ENCODE assay signal across 15 cellular contexts in the genomic region with DNA sequence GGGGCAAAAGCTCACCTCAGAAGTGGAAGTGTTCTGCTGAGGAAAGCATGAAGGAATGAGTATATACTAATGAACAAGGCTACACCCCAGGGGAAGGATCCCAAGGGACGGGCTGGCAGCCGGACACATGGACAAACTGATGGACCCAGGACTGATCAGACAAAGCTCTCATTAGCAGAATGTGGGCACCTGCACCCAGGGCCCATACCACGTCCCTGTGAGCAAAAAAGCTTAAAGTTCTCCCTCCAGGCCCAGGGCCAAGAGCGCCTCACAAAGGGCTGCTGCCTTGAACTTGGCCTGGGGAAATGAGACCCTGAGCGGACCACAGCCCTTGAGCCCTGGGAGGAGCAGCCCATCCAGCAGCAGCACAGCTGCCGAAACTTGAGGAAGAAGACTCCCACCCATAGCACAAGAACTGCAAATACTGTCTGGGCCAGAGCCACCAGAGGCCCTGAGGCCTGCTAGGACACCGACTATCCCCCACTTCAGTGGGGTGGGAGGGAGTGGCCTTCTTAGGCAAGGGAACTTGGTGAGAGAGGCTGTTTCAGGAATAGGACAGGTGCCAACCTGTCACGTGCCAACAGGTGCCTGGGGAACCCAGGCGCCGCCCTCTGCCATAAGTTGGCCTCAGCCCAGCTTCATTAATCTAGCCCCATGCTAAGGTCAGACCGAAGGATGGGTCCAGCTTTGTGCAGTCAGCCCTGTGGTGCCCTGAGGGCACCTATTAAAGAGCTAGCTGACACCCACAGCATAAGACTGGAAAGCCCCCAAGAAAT. TPM values are rescaled to one million over a fixed set of nuclear protein-coding genes. Genes with fewer than 3 reads are reported as not detected.
A peak's percentile ranks its signal among the peaks of the same experiment; 100 is the strongest.
DNase-seq lines count a peak whose midpoint lies in the region; ATAC-seq and TF ChIP-seq lines count a peak whose summit lies in the region.
"Had no signal": no experiment of that assay in that cellular context is flagged by ENCODE, and none has a peak within 500 bp of the region (broad histone marks: within the 10 kb centered on the region; RNA-seq: fewer than 3 reads in every experiment).

No MANE protein-coding gene starts in this region.

- POLR2A ChIA-PET in naive thymus-derived CD4-positive, alpha-beta T cell (lab: Charles Lee), result interaction anchor here (0.8 to 1.0 kb wide), 2 partner anchors 14 to 101 kb away, joined by 3 read pairs; no protein-coding TSS in a partner anchor

- TF ChIP-seq POLR2A in sigmoid colon (IDR thresholded peaks at IDR 0.05), result no peak

- H3K27ac ChIP-seq in left ventricle myocardium inferior (replicated peaks) (peak overlapping the region; percentile 96), VCaP (peak overlapping the region; percentile 93), sigmoid colon (peak overlapping the region in 1 of 4 donors; percentile 96)
- peak overlapping the region; percentile 96 for H3K27ac ChIP-seq in naive thymus-derived CD4-positive, alpha-beta T cell (ENCODE audit: low read depth, low read length)

- DNase-seq in left ventricle myocardium inferior, result peak; percentile 12
- DNase-seq in left ventricle myocardium superior, result no peak
- no peak for DNase-seq in naive thymus-derived CD4-positive, alpha-beta T cell
- no peak for DNase-seq in sigmoid colon
- no peak for DNase-seq in NCI-H2171 (lab: John Stamatoyannopoulos, UW)
- DNase-seq in T1000 (lab: John Stamatoyannopoulos, UW), result no peak
- DNase-seq: activated CD4-positive, alpha-beta T cell treated with anti-CD3 and anti-CD28 coated beads, Interleukin-2, amount 50 U/mL, for 48 hours; GOT3; mesenchymal stem cell; stimulated activated CD4-positive, alpha-beta T cell treated with anti-CD3 and anti-CD28 coated beads, Interleukin-2, amount 100 ng/mL, for 48 hours; T-cell had no signal

- H3K36me3 Mint-ChIP-seq in naive thymus-derived CD4-positive, alpha-beta T cell, result peaks cover 0 to 15% (median 1%) of the 10 kb centered on the region in 5 donors

- TF ChIP-seq CTCF in left ventricle myocardium inferior (IDR thresholded peaks at IDR 0.05; ENCODE audit: borderline replicate concordance) (no peak), VCaP (conservative IDR thresholded peaks at IDR 0.05) (no peak), sigmoid colon (IDR thresholded peaks at IDR 0.05) (no peak)

- peaks cover 33% of the 10 kb centered on the region for H3K4me1 ChIP-seq in left ventricle myocardium inferior
- peaks cover 10 to 12% of the 10 kb centered on the region in 2 donors for H3K4me1 ChIP-seq in naive thymus-derived CD4-positive, alpha-beta T cell (ENCODE audit: control insufficient read depth in 2 of 2, insufficient read depth in 2 of 2, low read length in 2 of 2)
- peaks cover 0 to 31% (median 21%) of the 10 kb centered on the region in 4 donors for H3K4me1 ChIP-seq in sigmoid colon

- H3K27me3 ChIP-seq in left ventricle myocardium inferior (ENCODE audit: low read depth) (no peaks in the 10 kb centered on the region), sigmoid colon (no peaks in the 10 kb centered on the region)
- H3K27me3 ChIP-seq in naive thymus-derived CD4-positive, alpha-beta T cell (ENCODE audit: control insufficient read depth in 2 of 2, insufficient read depth in 2 of 2, low read length in 2 of 2), result no peaks in the 10 kb centered on the region

- H3K4me3 ChIP-seq in left ventricle myocardium inferior, result no peak overlapping the region
- H3K4me3 ChIP-seq in naive thymus-derived CD4-positive, alpha-beta T cell (ENCODE audit: low read length), result no peak overlapping the region
- H3K4me3 ChIP-seq in sigmoid colon, result no peak overlapping the region

- peaks cover 70% of the 10 kb centered on the region for H3K36me3 ChIP-seq in left ventricle myocardium inferior
- peaks cover 0 to 42% (median 0%) of the 10 kb centered on the region in 3 experiments for H3K36me3 ChIP-seq in naive thymus-derived CD4-positive, alpha-beta T cell (ENCODE audit: control insufficient read depth in 2 of 3, insufficient read depth in 3 of 3, low read length in 3 of 3)
- peaks cover 20 to 64% (median 32%) of the 10 kb centered on the region in 4 donors for H3K36me3 ChIP-seq in sigmoid colon

- no peaks in the 10 kb centered on the region for H3K27me3 Mint-ChIP-seq in naive thymus-derived CD4-positive, alpha-beta T cell
- H3K27me3 Mint-ChIP-seq: T-cell had no signal

- peaks cover 0 to 5% (median 0%) of the 10 kb centered on the region in 11 donors for H3K9me3 Mint-ChIP-seq in naive thymus-derived CD4-positive, alpha-beta T cell
- H3K9me3 Mint-ChIP-seq: T-cell had no signal

- H3K4me1 Mint-ChIP-seq in naive thymus-derived CD4-positive, alpha-beta T cell, result peaks cover 6 to 23% (median 19%) of the 10 kb centered on the region in 7 donors

- ATAC-seq in left ventricle myocardium superior (no peak), HG02798 (IDR thresholded peaks at IDR 0.05; ENCODE audit: poor library complexity, unreplicated experiment) (no peak)
- ATAC-seq in naive thymus-derived CD4-positive, alpha-beta T cell, result no peak
- ATAC-seq: T-cell had no signal

- 55 to 86% methylated on average over 11 of the region's 11 CpGs for WGBS in sigmoid colon, 2 donors

- no peaks in the 10 kb centered on the region for H3K9me3 ChIP-seq in left ventricle myocardium inferior (replicated peaks)
- H3K9me3 ChIP-seq in naive thymus-derived CD4-positive, alpha-beta T cell (ENCODE audit: control insufficient read depth in 2 of 3, low read length in 3 of 3), result no peaks in the 10 kb centered on the region
- no peaks in the 10 kb centered on the region for H3K9me3 ChIP-seq in sigmoid colon

- peak overlapping the region in 2 of 10 donors; percentile 14 to 45 for H3K4me3 Mint-ChIP-seq in naive thymus-derived CD4-positive, alpha-beta T cell
- H3K4me3 Mint-ChIP-seq: T-cell had no signal

- no peak for TF ChIP-seq EP300 in sigmoid colon (IDR thresholded peaks at IDR 0.05)

- peak overlapping the region in 4 of 9 donors; percentile 32 to 99 (median 68) for H3K27ac Mint-ChIP-seq in naive thymus-derived CD4-positive, alpha-beta T cell

- intact Hi-C loops in left ventricle myocardium inferior (cut with micrococcal nuclease) (no loop called here), left ventricle myocardium superior (cut with micrococcal nuclease) (no loop called here), sigmoid colon (cut with DNase I) (no loop called here)
- intact Hi-C loops in naive thymus-derived CD4-positive, alpha-beta T cell (cut with micrococcal nuclease), result no loop called here

- CTCF ChIA-PET in naive thymus-derived CD4-positive, alpha-beta T cell (lab: Charles Lee), result no interaction called here

RNA-seq across cellular contexts. Expression of gene GMPPB, which starts 2.3 kb away (rescaled TPM):
- total RNA-seq in left ventricle myocardium inferior, result 15.1 TPM
- total RNA-seq in left ventricle myocardium superior, result 16.4 TPM
- 10 to 100 TPM; 38.3 to 60.4 (median 43.9) TPM for total RNA-seq in naive thymus-derived CD4-positive, alpha-beta T cell
- 10 to 100 TPM; 14.9 to 18.1 TPM for polyA plus RNA-seq in naive thymus-derived CD4-positive, alpha-beta T cell
- total RNA-seq in sigmoid colon, result 10 to 100 TPM in 2 of 4 donors, 1 to 10 TPM in 2; 9.9 to 14.3 (median 10.8) TPM
- 10 to 100 TPM; 25.2 to 57.5 (median 44.9) TPM for polyA plus RNA-seq in sigmoid colon

RNA-seq across cellular contexts. Expression of gene AMIGO3, which starts 6.6 kb away (rescaled TPM):
- total RNA-seq in left ventricle myocardium inferior (not detected), left ventricle myocardium superior (not detected), sigmoid colon (under 1 TPM in 2 of 4 donors, not detected in 2; 0.71 to 0.82 TPM)
- 1 to 10 TPM in 1 of 5 experiments, under 1 TPM in 2, not detected in 2; 0.16 to 1.8 (median 0.24) TPM for total RNA-seq in naive thymus-derived CD4-positive, alpha-beta T cell
- polyA plus RNA-seq in naive thymus-derived CD4-positive, alpha-beta T cell, result under 1 TPM in 1 of 2 donors, not detected in 1; 0.58 TPM
- polyA plus RNA-seq in sigmoid colon, result 1 to 10 TPM in 1 of 3 donors, under 1 TPM in 1, not detected in 1; 0.46 to 1.2 TPM
- polyA plus RNA-seq: BJ, fibroblast of lung had no signal

RNA-seq across cellular contexts. Expression of gene RNF123, which starts 36.7 kb away (rescaled TPM):
- total RNA-seq in left ventricle myocardium inferior (48.6 TPM), left ventricle myocardium superior (45.3 TPM), sigmoid colon (10 to 100 TPM; 16.5 to 29.4 (median 20.8) TPM)
- 10 to 100 TPM; 34.5 to 77.2 (median 50.7) TPM for total RNA-seq in naive thymus-derived CD4-positive, alpha-beta T cell
- 10 to 100 TPM in 1 of 2 donors, 1 to 10 TPM in 1; 8.3 to 19.7 TPM for polyA plus RNA-seq in naive thymus-derived CD4-positive, alpha-beta T cell
- polyA plus RNA-seq in sigmoid colon, result 10 to 100 TPM; 12.5 to 28.6 (median 14.4) TPM

RNA-seq across cellular contexts. Expression of gene MST1, which starts 36.8 kb away (rescaled TPM):
- total RNA-seq in left ventricle myocardium inferior, result 5.4 TPM
- 6.6 TPM for total RNA-seq in left ventricle myocardium superior
- total RNA-seq in naive thymus-derived CD4-positive, alpha-beta T cell, result 10 to 100 TPM in 3 of 5 experiments, 1 to 10 TPM in 2; 7.9 to 12.8 (median 10.0) TPM
- 1 to 10 TPM in 1 of 2 donors, under 1 TPM in 1; 0.90 to 1.0 TPM for polyA plus RNA-seq in naive thymus-derived CD4-positive, alpha-beta T cell
- 10 to 100 TPM in 2 of 4 donors, 1 to 10 TPM in 2; 3.9 to 12.5 (median 7.7) TPM for total RNA-seq in sigmoid colon
- polyA plus RNA-seq in sigmoid colon, result 10 to 100 TPM in 1 of 3 donors, 1 to 10 TPM in 1, not detected in 1; 3.0 to 18.1 TPM

RNA-seq across cellular contexts. Expression of gene APEH, which starts 51.9 kb away (rescaled TPM):
- 99.0 TPM for total RNA-seq in left ventricle myocardium inferior
- 113 TPM for total RNA-seq in left ventricle myocardium superior
- 100 to 1,000 TPM in 2 of 5 experiments, 10 to 100 TPM in 3; 75.5 to 151 (median 99.1) TPM for total RNA-seq in naive thymus-derived CD4-positive, alpha-beta T cell
- polyA plus RNA-seq in naive thymus-derived CD4-positive, alpha-beta T cell, result 100 to 1,000 TPM; 103 to 151 TPM
- total RNA-seq in sigmoid colon, result 10 to 100 TPM; 49.0 to 64.8 (median 57.7) TPM
- 100 to 1,000 TPM in 1 of 3 donors, 10 to 100 TPM in 2; 64.9 to 102 (median 71.4) TPM for polyA plus RNA-seq in sigmoid colon
